ENCODE assay signal across 1 cellular context in genomic region chr22:20130319-20130718, GRCh38.
TF ChIP-seq lines count a peak whose summit lies in the region.

No MANE protein-coding gene starts in this region.

TF ChIP-seq in HepG2, 621 proteins besides CTCF, POLR2A, EP300 and RAD21:
- TF ChIP-seq RBM39 (IDR thresholded peaks at IDR 0.05; ENCODE audit: low read depth, low read length, poor library complexity, severe bottlenecking) (peak; percentile 11), ZNF280B (CRISPR knock-in tag; IDR thresholded peaks at IDR 0.05; ENCODE audit: borderline replicate concordance) (0 out of 2 replicates have a peak, but pooled peaks have one; percentile 41), HIC2 (CRISPR knock-in tag; IDR thresholded peaks at IDR 0.05; ENCODE audit: low read depth) (peak; percentile 75), HNRNPL (IDR thresholded peaks at IDR 0.05; ENCODE audit: low read depth, low read length) (peak; percentile 67; the same call in 1 of the 2 replicates), ZNF318 (CRISPR knock-in tag; IDR thresholded peaks at IDR 0.05) (0 out of 2 replicates have a peak, but pooled peaks have one; percentile 40), ZNF563 (CRISPR knock-in tag; IDR thresholded peaks at IDR 0.05) (0 out of 2 replicates have a peak, but pooled peaks have one; percentile 26), ZNF354B (CRISPR knock-in tag; IDR thresholded peaks at IDR 0.05) (no peak), TCF12 (IDR thresholded peaks at IDR 0.05) (no peak), TCF12 (CRISPR knock-in tag; IDR thresholded peaks at IDR 0.05) (0 out of 2 replicates have a peak, but pooled peaks have one; percentile 29), HOXA3 (CRISPR knock-in tag; IDR thresholded peaks at IDR 0.05) (0 out of 2 replicates have a peak, but pooled peaks have one; percentile 20), ZNF224 (CRISPR knock-in tag; IDR thresholded peaks at IDR 0.05) (no peak), DDIT3 (CRISPR knock-in tag; IDR thresholded peaks at IDR 0.05) (no peak)
